18 cellular contexts compared by ENCODE assay signal in genomic region chr6:168206186-168206585, GRCh38.
DNase-seq lines count a peak whose midpoint lies in the region; ATAC-seq, FAIRE-seq and TF ChIP-seq lines count a peak whose summit lies in the region.
"Had no signal": no experiment of that assay in that cellular context is flagged by ENCODE, and none has a peak within 500 bp of the region (broad histone marks: within the 10 kb centered on the region; RNA-seq: fewer than 3 reads in every experiment).

No MANE protein-coding gene starts in this region.

- peaks cover 15 to 25% (median 23%) of the 10 kb centered on the region in 5 experiments for H3K9me3 Mint-ChIP-seq in brain

- peaks cover 0 to 8% of the 10 kb centered on the region in 2 donors for H3K4me1 ChIP-seq in kidney (ENCODE audit: control insufficient read depth in 1 of 2, insufficient read depth in 1 of 2, low read depth in 1 of 2, low read length in 2 of 2)
- H3K4me1 ChIP-seq: BE2C had no signal

- peaks cover 8% of the 10 kb centered on the region for H3K36me3 Mint-ChIP-seq in brain
- H3K36me3 Mint-ChIP-seq: CD8-positive, alpha-beta memory T cell had no signal

- no peak for FAIRE-seq in kidney (lab: Jason Lieb, UNC)
- FAIRE-seq: H54, RCC 7860 had no signal

- DNase-seq in AG10803 (ENCODE audit: low read depth) (peak; percentile 6), kidney (peak; percentile 86), renal cortical epithelial cell (ENCODE audit: low read depth) (peak; percentile 77), UCSD-AML1 (lab: John Stamatoyannopoulos, UW; ENCODE audit: unreplicated experiment) (no peak), DMS114 treated with DMSO at 0.1 percent for 48 hours (lab: John Stamatoyannopoulos, UW; ENCODE audit: unreplicated experiment) (no peak)
- DNase-seq: BE2C; CD8-positive, alpha-beta memory T cell; DMS153; Karpas-422; NCI-H187 treated with DMSO at 0.1 percent for 48 hours; NCI-H2171; NCI-H510A; SHP77 treated with DMSO at 0.1 percent for 48 hours had no signal

- intact Hi-C loops in kidney (cut with DNase I): no loop called here

- H3K4me3 ChIP-seq in AG10803 (ENCODE audit: low read length) (no peak overlapping the region), kidney (ENCODE audit: low read length in 2 of 2) (no peak overlapping the region)

- H3K9ac ChIP-seq in kidney (ENCODE audit: low read length in 2 of 2): no peak overlapping the region

- H3K4me3 Mint-ChIP-seq in brain: no peak overlapping the region
- H3K4me3 Mint-ChIP-seq: CD8-positive, alpha-beta memory T cell had no signal

- peak overlapping the region in 4 of 5 experiments; percentile 38 to 66 (median 48) for H3K27ac Mint-ChIP-seq in brain
- H3K27ac Mint-ChIP-seq: CD8-positive, alpha-beta memory T cell had no signal

- ATAC-seq in activated CD4-positive, CD25-positive, alpha-beta regulatory T cell treated with anti-CD3 and anti-CD28 coated beads, Interleukin-2, amount 50 U/mL, for 24 hours: no peak
- no peak for ATAC-seq in GM18907 (IDR thresholded peaks at IDR 0.05; ENCODE audit: unreplicated experiment)

- no peaks in the 10 kb centered on the region for H3K36me3 ChIP-seq in kidney (ENCODE audit: control insufficient read depth in 1 of 2, insufficient read depth in 2 of 2, low read length in 2 of 2)
- H3K36me3 ChIP-seq: BE2C had no signal

- peaks cover 42% of the 10 kb centered on the region for H3K4me1 Mint-ChIP-seq in brain
- H3K4me1 Mint-ChIP-seq: CD8-positive, alpha-beta memory T cell had no signal

- H3K27me3 Mint-ChIP-seq in brain: no peaks in the 10 kb centered on the region

- no peak for TF ChIP-seq CTCF in AG10803 (conservative IDR thresholded peaks at IDR 0.05; ENCODE audit: low read length)
- no peak for TF ChIP-seq CTCF in brain (conservative IDR thresholded peaks at IDR 0.05)
- no peak for TF ChIP-seq CTCF in kidney (IDR thresholded peaks at IDR 0.05; ENCODE audit: borderline replicate concordance, extremely low read depth, insufficient read depth)

- H3K9me3 ChIP-seq in kidney (ENCODE audit: control insufficient read depth in 1 of 2, low read length in 2 of 2): no peaks in the 10 kb centered on the region
- H3K9me3 ChIP-seq: BE2C had no signal

- H3K27ac ChIP-seq in kidney (ENCODE audit: low read depth in 2 of 2, low read length in 2 of 2): peak overlapping the region; percentile 29

Comparison
In these comparisons a context has a peak if more than half of its experiments do, and no peak if none do; other contexts are left out.
1. DNase-seq: peak in AG10803 (single experiment), kidney (single experiment) and renal cortical epithelial cell (single experiment); none in UCSD-AML1 (single experiment) and DMS114 treated with DMSO at 0.1 percent for 48 hours (single experiment).